Comparison of ENCODE assay signal across 18 cellular contexts in genomic region chr4:185016946-185017797, GRCh38. TPM values are rescaled to one million over a fixed set of nuclear protein-coding genes. Genes with fewer than 3 reads are reported as not detected.
A peak's percentile ranks its signal among the peaks of the same experiment; 100 is the strongest.
DNase-seq lines count a peak whose midpoint lies in the region; TF ChIP-seq lines count a peak whose summit lies in the region.
"Had no signal": no experiment of that assay in that cellular context is flagged by ENCODE, and none has a peak within 500 bp of the region (broad histone marks: within the 10 kb centered on the region; RNA-seq: fewer than 3 reads in every experiment).

No MANE protein-coding gene starts in this region.

- TF ChIP-seq CTCF in GM13976 (IDR thresholded peaks at IDR 0.05; ENCODE audit: borderline replicate concordance, control extremely low read depth, extremely low read depth, insufficient read depth, missing control alignments), result no peak
- no peak for TF ChIP-seq CTCF in choroid plexus epithelial cell (conservative IDR thresholded peaks at IDR 0.05; ENCODE audit: low read depth, low read length)
- TF ChIP-seq CTCF in GM10248 (IDR thresholded peaks at IDR 0.05; ENCODE audit: control extremely low read depth, extremely low read depth, low read depth, missing control alignments), result no peak
- TF ChIP-seq CTCF in endothelial cell (IDR thresholded peaks at IDR 0.05; ENCODE audit: unreplicated experiment), result no peak

- in situ Hi-C loops in GM13976 (cut with MboI; ENCODE audit: low sequenced_read_pairs, unreplicated experiment), result no loop called here

- no peak overlapping the region for H3K4me3 Mint-ChIP-seq in endothelial cell (ENCODE audit: unreplicated experiment)
- H3K4me3 Mint-ChIP-seq: CD4-positive, alpha-beta T cell had no signal

- CTCF ChIA-PET in GM10248 (lab: Yijun Ruan, JAX), result interaction anchor here (1.2 kb wide), 1 partner anchor 12 kb away, joined by 5 read pairs; no protein-coding TSS in a partner anchor

- no peaks in the 10 kb centered on the region for H3K9me3 Mint-ChIP-seq in endothelial cell (ENCODE audit: unreplicated experiment)
- H3K9me3 Mint-ChIP-seq: activated naive CD8-positive, alpha-beta T cell treated with anti-CD3 and anti-CD28 coated beads, Interleukin-2, amount 10 ng/mL, durations not matched to agents 7 days and 5 days; CD4-positive, alpha-beta T cell had no signal

- no peak overlapping the region for H3K27ac Mint-ChIP-seq in endothelial cell (ENCODE audit: unreplicated experiment)
- H3K27ac Mint-ChIP-seq: activated naive CD8-positive, alpha-beta T cell treated with anti-CD3 and anti-CD28 coated beads, Interleukin-2, amount 10 ng/mL, durations not matched to agents 7 days and 5 days; CD4-positive, alpha-beta T cell; T-helper 17 cell had no signal

- DNase-seq in DMS53 (lab: John Stamatoyannopoulos, UW), result peak; percentile 64
- no peak for DNase-seq in DMS53 treated with DMSO at 0.1 percent for 48 hours (lab: John Stamatoyannopoulos, UW; ENCODE audit: unreplicated experiment)
- peak; percentile 28 for DNase-seq in GM13976 (ENCODE audit: low spot score)
- DNase-seq in choroid plexus epithelial cell (ENCODE audit: low read depth), result peak; percentile 30
- DNase-seq in iris pigment epithelial cell (ENCODE audit: low read depth), result peak; percentile 40
- DNase-seq in hippocampal formation (lab: John Stamatoyannopoulos, UW), result no peak
- no peak for DNase-seq in GM10248 (ENCODE audit: extremely low spot score)
- no peak for DNase-seq in endothelial cell (ENCODE audit: low spot score)
- DNase-seq: 8988T; activated CD4-positive, CD25-positive, alpha-beta regulatory T cell treated with anti-CD3 and anti-CD28 coated beads, Interleukin-2, amount 50 U/mL, for 72 hours; activated naive CD8-positive, alpha-beta T cell treated with anti-CD3 and anti-CD28 coated beads, Interleukin-2, amount 10 ng/mL, durations not matched to agents 7 days and 5 days; CD4-positive, alpha-beta T cell; GF-D8; heart right ventricle; Karpas-422; NCI-H2029 treated with DMSO at 0.1 percent for 48 hours; stimulated activated CD4-positive, alpha-beta T cell treated with anti-CD3 and anti-CD28 coated beads, Interleukin-15, amount 100 ng/mL, for 24 hours; T-helper 17 cell had no signal

- peaks cover 42% of the 10 kb centered on the region for H3K27me3 Mint-ChIP-seq in endothelial cell (ENCODE audit: unreplicated experiment)

- no peak overlapping the region for H3K4me3 ChIP-seq in choroid plexus epithelial cell (ENCODE audit: low read depth, low read length)

- peaks cover 14% of the 10 kb centered on the region for H3K4me1 Mint-ChIP-seq in endothelial cell (ENCODE audit: unreplicated experiment)

- H3K36me3 Mint-ChIP-seq in endothelial cell (ENCODE audit: low read depth, unreplicated experiment), result no peaks in the 10 kb centered on the region
- H3K36me3 Mint-ChIP-seq: activated naive CD8-positive, alpha-beta T cell treated with anti-CD3 and anti-CD28 coated beads, Interleukin-2, amount 10 ng/mL, durations not matched to agents 7 days and 5 days had no signal

- POLR2A ChIA-PET in GM10248 (lab: Yijun Ruan, JAX), result no interaction called here

RNA-seq across cellular contexts. Expression of gene HELT, which starts 1.1 kb away (rescaled TPM):
- not detected for total RNA-seq in endothelial cell (ENCODE audit: unreplicated experiment)
- total RNA-seq: activated naive CD8-positive, alpha-beta T cell treated with anti-CD3 and anti-CD28 coated beads, Interleukin-2, amount 10 ng/mL, durations not matched to agents 7 days and 5 days; CD4-positive, alpha-beta T cell; heart right ventricle; T-helper 17 cell had no signal

Comparison
In these comparisons a context has a peak if more than half of its experiments do, and no peak if none do; other contexts are left out.
1. DNase-seq: peak in DMS53 (single experiment), GM13976 (single experiment), choroid plexus epithelial cell (single experiment) and iris pigment epithelial cell (single experiment); none in DMS53 treated with DMSO at 0.1 percent for 48 hours (single experiment), hippocampal formation (0 of 2), GM10248 (single experiment) and endothelial cell (single experiment).